ENCODE assay signal across 14 cellular contexts in genomic region chr5:80187691-80188090, GRCh38.
DNase-seq lines count a peak whose midpoint lies in the region; ATAC-seq and TF ChIP-seq lines count a peak whose summit lies in the region.
"Had no signal": no experiment of that assay in that cellular context is flagged by ENCODE, and none has a peak within 500 bp of the region (broad histone marks: within the 10 kb centered on the region; RNA-seq: fewer than 3 reads in every experiment).

No MANE protein-coding gene starts in this region.

- no peak for DNase-seq in activated naive CD4-positive, alpha-beta T cell (lab: John Stamatoyannopoulos, UW)
- DNase-seq in T-helper 17 cell (no peak), type B pancreatic cell (ENCODE audit: extremely low spot score, unreplicated experiment) (no peak)
- DNase-seq: activated CD4-positive, alpha-beta T cell treated with anti-CD3 and anti-CD28 coated beads, Interleukin-2, amount 50 U/mL, for 4 hours; AML-193; anterior cingulate cortex; gastrocnemius medialis; kidney; SK-N-SH had no signal

- H3K36me3 Mint-ChIP-seq in activated naive CD4-positive, alpha-beta T cell treated with anti-CD3 and anti-CD28 coated beads, Interleukin-2, amount 50 U/mL, for 24 hours = peaks cover 2% of the 10 kb centered on the region
- H3K36me3 Mint-ChIP-seq in T-helper 17 cell (ENCODE audit: low read depth) (peaks cover 6% of the 10 kb centered on the region), type B pancreatic cell (peaks cover 3% of the 10 kb centered on the region)

- no peaks in the 10 kb centered on the region for H3K9me3 ChIP-seq in T-helper 17 cell (ENCODE audit: control insufficient read depth, low read length, poor library complexity, severe bottlenecking)
- H3K9me3 ChIP-seq in iPS-18a (ENCODE audit: control insufficient read depth, low read depth, low read length) = no peaks in the 10 kb centered on the region
- H3K9me3 ChIP-seq: gastrocnemius medialis, SK-N-SH had no signal

- H3K27me3 Mint-ChIP-seq in activated naive CD4-positive, alpha-beta T cell treated with anti-CD3 and anti-CD28 coated beads, Interleukin-2, amount 50 U/mL, for 24 hours = no peaks in the 10 kb centered on the region
- no peaks in the 10 kb centered on the region for H3K27me3 Mint-ChIP-seq in T-helper 17 cell
- no peaks in the 10 kb centered on the region for H3K27me3 Mint-ChIP-seq in type B pancreatic cell

- no peak overlapping the region for H3K9ac ChIP-seq in iPS-18a (ENCODE audit: low read length)
- H3K9ac ChIP-seq: SK-N-SH had no signal

- H3K36me3 ChIP-seq in iPS-18a (ENCODE audit: control insufficient read depth, low read depth, low read length) = no peaks in the 10 kb centered on the region
- H3K36me3 ChIP-seq: gastrocnemius medialis had no signal

- no peak for TF ChIP-seq CTCF in type B pancreatic cell (conservative IDR thresholded peaks at IDR 0.05)

- peak overlapping the region; percentile 66 for H3K27ac ChIP-seq in iPS-18a (ENCODE audit: low read length)
- H3K27ac ChIP-seq: gastrocnemius medialis had no signal

- H3K9me3 Mint-ChIP-seq in activated naive CD4-positive, alpha-beta T cell treated with anti-CD3 and anti-CD28 coated beads, Interleukin-2, amount 50 U/mL, for 24 hours = no peaks in the 10 kb centered on the region
- no peaks in the 10 kb centered on the region for H3K9me3 Mint-ChIP-seq in type B pancreatic cell

- peaks cover 66% of the 10 kb centered on the region for H3K4me1 ChIP-seq in iPS-18a (ENCODE audit: control insufficient read depth, low read depth, low read length)

- ATAC-seq in T-helper 17 cell (no peak), HG02870 (IDR thresholded peaks at IDR 0.05; ENCODE audit: unreplicated experiment) (no peak), HG02759 (IDR thresholded peaks at IDR 0.05; ENCODE audit: unreplicated experiment) (no peak), HG03196 (IDR thresholded peaks at IDR 0.05; ENCODE audit: unreplicated experiment) (no peak)
- ATAC-seq: gastrocnemius medialis had no signal

- H3K27ac Mint-ChIP-seq in activated naive CD4-positive, alpha-beta T cell treated with anti-CD3 and anti-CD28 coated beads, Interleukin-2, amount 50 U/mL, for 24 hours = peak overlapping the region; percentile 96
- H3K27ac Mint-ChIP-seq in T-helper 17 cell (peak overlapping the region; percentile 98), type B pancreatic cell (peak overlapping the region; percentile 96)

- H3K4me3 ChIP-seq in iPS-18a (ENCODE audit: low read length) = no peak overlapping the region
- H3K4me3 ChIP-seq: gastrocnemius medialis had no signal

- peaks cover 89% of the 10 kb centered on the region for H3K4me1 Mint-ChIP-seq in activated naive CD4-positive, alpha-beta T cell treated with anti-CD3 and anti-CD28 coated beads, Interleukin-2, amount 50 U/mL, for 24 hours
- H3K4me1 Mint-ChIP-seq in T-helper 17 cell (peaks cover 79% of the 10 kb centered on the region), type B pancreatic cell (ENCODE audit: unreplicated experiment) (peaks cover 42% of the 10 kb centered on the region)

- H3K27me3 ChIP-seq in iPS-18a (ENCODE audit: control insufficient read depth, insufficient read depth, low read length) = no peaks in the 10 kb centered on the region
- H3K27me3 ChIP-seq: gastrocnemius medialis had no signal

- H3K4me3 Mint-ChIP-seq in activated naive CD4-positive, alpha-beta T cell treated with anti-CD3 and anti-CD28 coated beads, Interleukin-2, amount 50 U/mL, for 24 hours = peak overlapping the region; percentile 61
- peak overlapping the region; percentile 69 for H3K4me3 Mint-ChIP-seq in T-helper 17 cell
- peak overlapping the region; percentile 10 for H3K4me3 Mint-ChIP-seq in type B pancreatic cell

Comparison
In these comparisons a context has a peak if more than half of its experiments do, and no peak if none do; other contexts are left out.
1. H3K4me3 Mint-ChIP-seq: peak in every context shown above with its lines; median percentile 69 in T-helper 17 cell; 61 in activated naive CD4-positive, alpha-beta T cell treated with anti-CD3 and anti-CD28 coated beads, Interleukin-2, amount 50 U/mL, for 24 hours; 10 in type B pancreatic cell.